In genomic region chr6:10801224-10801848, GRCh38 we compare ENCODE assay signal across 8 cellular contexts. TPM values are rescaled to one million over a fixed set of nuclear protein-coding genes. Genes with fewer than 3 reads are reported as not detected.
A peak's percentile ranks its signal among the peaks of the same experiment; 100 is the strongest.
DNase-seq lines count a peak whose midpoint lies in the region; ATAC-seq, FAIRE-seq and TF ChIP-seq lines count a peak whose summit lies in the region.

No MANE protein-coding gene starts in this region.

- no peaks in the 10 kb centered on the region for H3K4me1 Mint-ChIP-seq in activated T-helper 17 cell treated with anti-CD3 and anti-CD28 coated beads, Interleukin-2, amount 50 U/mL, for 72 hours

- H3K27me3 ChIP-seq in pancreas (no peaks in the 10 kb centered on the region), upper lobe of left lung (no peaks in the 10 kb centered on the region)

- no peak overlapping the region for H3K4me3 Mint-ChIP-seq in activated T-helper 17 cell treated with anti-CD3 and anti-CD28 coated beads, Interleukin-2, amount 50 U/mL, for 72 hours

- no peaks in the 10 kb centered on the region for H3K36me3 ChIP-seq in pancreas
- no peaks in the 10 kb centered on the region for H3K36me3 ChIP-seq in upper lobe of left lung

- no peaks in the 10 kb centered on the region for H3K9me3 ChIP-seq in pancreas
- H3K9me3 ChIP-seq in upper lobe of left lung = no peaks in the 10 kb centered on the region

- FAIRE-seq in HTR-8/SVneo (lab: Jason Lieb, UNC) (peak; percentile 31), frontal cortex (lab: Jason Lieb, UNC) (peak; percentile 43), pancreas (lab: Jason Lieb, UNC) (peak; percentile 43)

- 17 to 27% methylated on average over 2 of the region's 2 CpGs for WGBS in pancreas, 2 donors
- WGBS in upper lobe of left lung, 2 donors = 38 to 40% methylated on average over 2 of the region's 2 CpGs

- intact Hi-C loops in pancreas (cut with DNase I) = loop anchor here in 1 of 3 donors (5.0 kb wide), 1 partner anchor 324 kb away; no protein-coding TSS in a partner anchor

- no peak for TF ChIP-seq EP300 in upper lobe of left lung (IDR thresholded peaks at IDR 0.05)

- H3K4me1 ChIP-seq in pancreas = no peaks in the 10 kb centered on the region
- H3K4me1 ChIP-seq in upper lobe of left lung = no peaks in the 10 kb centered on the region

- DNase-seq in DMS79 treated with DMSO at 0.1 percent for 48 hours (lab: John Stamatoyannopoulos, UW) (peak; percentile 54), HTR-8/SVneo (ENCODE audit: insufficient read length, low spot score) (peak; percentile 86), RPMI7951 (ENCODE audit: low read depth) (peak; percentile 54), frontal cortex (ENCODE audit: low spot score in 2 of 2) (peak; percentile 18 to 65), pancreas (peak; percentile 29 to 80 (median 58)), upper lobe of left lung (peak in 1 of 2 donors; percentile 67)

- TF ChIP-seq POLR2A in upper lobe of left lung (IDR thresholded peaks at IDR 0.05) = no peak

- H3K27ac ChIP-seq in pancreas (no peak overlapping the region), upper lobe of left lung (no peak overlapping the region)

- peak; percentile 95 for ATAC-seq in GM21447 (IDR thresholded peaks at IDR 0.05; ENCODE audit: unreplicated experiment)
- peak; percentile 83 for ATAC-seq in activated T-helper 17 cell treated with anti-CD3 and anti-CD28 coated beads, Interleukin-2, amount 50 U/mL, for 72 hours (replicated peaks)
- ATAC-seq in pancreas = peak; percentile 92 to 100 (median 98)
- peak; percentile 88 to 90 for ATAC-seq in upper lobe of left lung (ENCODE audit: low FRiP score in 2 of 2)

- no peaks in the 10 kb centered on the region for H3K9me3 Mint-ChIP-seq in activated T-helper 17 cell treated with anti-CD3 and anti-CD28 coated beads, Interleukin-2, amount 50 U/mL, for 72 hours

- no peaks in the 10 kb centered on the region for H3K27me3 Mint-ChIP-seq in activated T-helper 17 cell treated with anti-CD3 and anti-CD28 coated beads, Interleukin-2, amount 50 U/mL, for 72 hours

- TF ChIP-seq CTCF in pancreas (IDR thresholded peaks at IDR 0.05) = peak; percentile 95 to 98 (median 96)
- peak; percentile 76 to 97 (median 82) for TF ChIP-seq CTCF in upper lobe of left lung (IDR thresholded peaks at IDR 0.05)

- H3K27ac Mint-ChIP-seq in activated T-helper 17 cell treated with anti-CD3 and anti-CD28 coated beads, Interleukin-2, amount 50 U/mL, for 72 hours = no peak overlapping the region

- H3K4me3 ChIP-seq in pancreas (no peak overlapping the region), upper lobe of left lung (no peak overlapping the region)

- peaks cover 4% of the 10 kb centered on the region for H3K36me3 Mint-ChIP-seq in activated T-helper 17 cell treated with anti-CD3 and anti-CD28 coated beads, Interleukin-2, amount 50 U/mL, for 72 hours (ENCODE audit: low read depth)

RNA-seq across cellular contexts. Expression of gene MAK, which starts 37.0 kb away (rescaled TPM):
- total RNA-seq in RPMI7951 (2014; rRNA removed; shearing (Covaris generic)) = not detected in 2 replicates
- 1 to 10 TPM in 1 of 2 donors, under 1 TPM in 1; 0.84 to 1.1 TPM for total RNA-seq in activated T-helper 17 cell treated with anti-CD3 and anti-CD28 coated beads, Interleukin-2, amount 50 U/mL, for 72 hours
- under 0.01 TPM for total RNA-seq in frontal cortex
- total RNA-seq in pancreas = under 1 TPM; 0.05 to 0.25 (median 0.09) TPM
- polyA plus RNA-seq in pancreas = under 1 TPM; 0.08 to 0.33 TPM
- 1 to 10 TPM in 4 of 6 donors, under 1 TPM in 1, not detected in 1; 0.57 to 5.3 (median 1.8) TPM for total RNA-seq in upper lobe of left lung

RNA-seq across cellular contexts. Expression of gene TMEM14B, which starts 53.7 kb away (rescaled TPM):
- 181 and 185 TPM in 2 replicates for total RNA-seq in RPMI7951 (2014; rRNA removed; shearing (Covaris generic))
- total RNA-seq in activated T-helper 17 cell treated with anti-CD3 and anti-CD28 coated beads, Interleukin-2, amount 50 U/mL, for 72 hours = 100 to 1,000 TPM in 1 of 2 donors, 10 to 100 TPM in 1; 90.4 to 109 TPM
- 58.3 TPM for total RNA-seq in frontal cortex
- total RNA-seq in pancreas = 10 to 100 TPM; 25.9 to 39.0 (median 33.5) TPM
- polyA plus RNA-seq in pancreas = 10 to 100 TPM; 37.0 to 52.1 TPM
- total RNA-seq in upper lobe of left lung = 10 to 100 TPM; 25.1 to 73.9 (median 56.7) TPM
